Comparison of ENCODE assay signal across 24 cellular contexts in genomic region chr11:108891143-108891542, GRCh38.
"Had no signal": no experiment of that assay in that cellular context is flagged by ENCODE, and none has a peak within 500 bp of the region (broad histone marks: within the 10 kb centered on the region; RNA-seq: fewer than 3 reads in every experiment).

No MANE protein-coding gene starts in this region.

- H3K4me3 Mint-ChIP-seq: activated CD8-positive, alpha-beta T cell treated with anti-CD3 and anti-CD28 coated beads for 36 hours; activated naive CD8-positive, alpha-beta T cell treated with anti-CD3 and anti-CD28 coated beads, Interleukin-2, amount 50 U/mL, for 24 hours; brain had no signal

- H3K9me3 Mint-ChIP-seq: activated CD8-positive, alpha-beta T cell treated with anti-CD3 and anti-CD28 coated beads for 36 hours; activated naive CD4-positive, alpha-beta T cell treated with anti-CD3 and anti-CD28 coated beads, Interleukin-2, amount 50 U/mL, for 72 hours; brain had no signal

- H3K9me3 ChIP-seq: MG63, SK-N-SH had no signal

- H3K36me3 Mint-ChIP-seq: brain had no signal

- H3K27me3 Mint-ChIP-seq: activated CD8-positive, alpha-beta T cell treated with anti-CD3 and anti-CD28 coated beads for 36 hours; activated naive CD8-positive, alpha-beta T cell treated with anti-CD3 and anti-CD28 coated beads, Interleukin-2, amount 50 U/mL, for 24 hours; brain had no signal

- H3K27ac ChIP-seq: cardiac muscle cell, VCaP had no signal

- H3K36me3 ChIP-seq: cardiac muscle cell, MG63 had no signal

- DNase-seq: activated CD4-positive, alpha-beta T cell treated with anti-CD3 and anti-CD28 coated beads for 4 hours; activated CD8-positive, alpha-beta memory T cell treated with anti-CD3 and anti-CD28 coated beads, Interleukin-2, amount 50 U/mL, for 48 hours; activated CD8-positive, alpha-beta T cell treated with anti-CD3 and anti-CD28 coated beads for 36 hours; activated naive CD4-positive, alpha-beta T cell; activated naive CD8-positive, alpha-beta T cell treated with anti-CD3 and anti-CD28 coated beads, Interleukin-2, amount 50 U/mL, for 24 hours; activated T-cell treated with anti-CD3 and anti-CD28 coated beads, Interleukin-2, amount 50 U/mL, for 1 hour; amygdala; MG63; MV-4-11; NCI-H1417 treated with DMSO at 0.1 percent for 48 hours; NCI-H1694; NCI-H345; NCI-H526 treated with DMSO at 0.1 percent for 48 hours; NK-92 treated with Interleukin-12 subunit alpha and Interleukin-12 subunit beta, amount 100 ng/mL, for 24 hours; OCI-M1; RPMI8226; SK-N-SH; T-helper 1 cell had no signal

- H3K27ac Mint-ChIP-seq: activated CD8-positive, alpha-beta T cell treated with anti-CD3 and anti-CD28 coated beads for 36 hours; activated naive CD4-positive, alpha-beta T cell treated with anti-CD3 and anti-CD28 coated beads, Interleukin-2, amount 50 U/mL, for 72 hours; activated naive CD8-positive, alpha-beta T cell treated with anti-CD3 and anti-CD28 coated beads, Interleukin-2, amount 50 U/mL, for 24 hours had no signal

- H3K9ac ChIP-seq: SK-N-SH had no signal

- H3K4me2 ChIP-seq: SK-N-SH had no signal

- H3K27me3 ChIP-seq: cardiac muscle cell, MG63 had no signal

- ATAC-seq: activated CD8-positive, alpha-beta T cell treated with anti-CD3 and anti-CD28 coated beads for 36 hours; activated naive CD4-positive, alpha-beta T cell treated with anti-CD3 and anti-CD28 coated beads, Interleukin-2, amount 50 U/mL, for 72 hours; activated naive CD8-positive, alpha-beta T cell treated with anti-CD3 and anti-CD28 coated beads, Interleukin-2, amount 50 U/mL, for 24 hours; Panc1; Right ventricle myocardium inferior had no signal

- H3K9me2 ChIP-seq: SK-N-SH had no signal

- H3K4me3 ChIP-seq: cardiac muscle cell, MG63 had no signal
